1 cellular context compared by ENCODE assay signal in the genomic region with DNA sequence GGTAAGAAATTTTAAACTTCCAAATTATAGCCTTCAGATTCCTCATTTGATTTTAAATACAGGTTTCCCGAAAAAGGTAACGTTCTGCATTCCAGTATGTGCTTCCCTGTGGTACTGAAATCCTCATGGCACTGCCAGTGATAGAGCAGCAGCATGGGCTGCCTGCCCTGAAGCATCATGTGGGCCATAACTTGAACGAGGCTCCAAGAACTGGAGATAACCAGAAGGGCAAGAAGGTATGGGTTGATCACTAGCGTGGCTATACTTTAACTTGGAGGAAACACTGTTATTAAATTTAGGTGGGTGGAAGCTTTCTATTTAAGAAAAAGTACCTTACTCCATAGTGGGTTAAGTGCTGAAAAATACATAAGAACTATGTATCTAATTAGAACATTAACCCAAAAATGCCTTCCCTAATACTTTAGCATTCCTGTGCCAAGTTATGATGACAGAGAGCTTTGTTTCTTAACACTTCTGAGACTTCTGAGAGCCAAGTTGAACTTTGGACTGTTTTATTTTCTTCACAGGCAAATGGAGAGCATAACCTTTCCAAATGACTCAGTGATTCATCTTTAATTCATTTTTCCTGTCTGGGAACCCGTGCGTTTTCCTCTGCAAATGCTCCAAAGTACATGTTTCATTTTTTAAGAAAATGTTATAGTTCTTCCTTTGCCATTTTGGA.
TF ChIP-seq lines count a peak whose summit lies in the region.

No MANE protein-coding gene starts in this region.

TF ChIP-seq in IMR-90, 13 proteins besides CTCF, POLR2A, EP300 and RAD21 (continued from another document):
- TF ChIP-seq MAFK (IDR thresholded peaks at IDR 0.05; ENCODE audit: low read depth, low read length) (no peak), BHLHE40 (IDR thresholded peaks at IDR 0.05; ENCODE audit: low read depth, low read length) (no peak), CHD1 (IDR thresholded peaks at IDR 0.05; ENCODE audit: low read depth, low read length) (no peak)
